In the genomic region with DNA sequence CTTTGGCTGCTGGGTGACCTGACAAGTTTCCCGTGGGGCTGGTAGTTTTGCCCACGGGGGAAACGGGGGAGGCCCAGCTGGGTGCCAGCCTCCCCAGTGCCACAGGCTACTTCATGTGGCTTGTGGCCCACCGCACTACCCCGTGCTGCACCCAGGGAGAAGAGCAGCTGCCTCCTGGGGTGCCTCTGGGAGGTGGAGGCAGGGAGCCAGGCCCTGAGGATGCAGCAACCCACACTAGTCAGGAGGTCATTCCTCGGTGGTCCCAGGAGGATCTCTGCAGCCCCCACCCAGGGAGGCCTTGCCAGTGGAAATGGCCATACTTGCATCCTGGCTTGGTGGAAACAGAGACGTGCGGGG, we compare ENCODE assay signal across 10 cellular contexts. TPM values are rescaled to one million over a fixed set of nuclear protein-coding genes. Genes with fewer than 3 reads are reported as not detected.
DNase-seq lines count a peak whose midpoint lies in the region; ATAC-seq and TF ChIP-seq lines count a peak whose summit lies in the region.
"Had no signal": no experiment of that assay in that cellular context is flagged by ENCODE, and none has a peak within 500 bp of the region (broad histone marks: within the 10 kb centered on the region; RNA-seq: fewer than 3 reads in every experiment).

No MANE protein-coding gene starts in this region.

- H3K27ac Mint-ChIP-seq in activated B cell treated with CpG ODN at 0.5 μM for 24 hours: peak overlapping the region; percentile 80

- no peak for DNase-seq in GM12864 (ENCODE audit: low read depth)
- DNase-seq in activated B cell treated with CpG ODN at 0.5 μM for 24 hours: no peak
- no peak for DNase-seq in fibroblast of villous mesenchyme (ENCODE audit: low read depth)
- peak; percentile 63 for DNase-seq in sigmoid colon
- DNase-seq in NCI-H1105 treated with DMSO at 0.1 percent for 48 hours (lab: John Stamatoyannopoulos, UW): no peak
- DNase-seq: stimulated activated CD4-positive, alpha-beta T cell treated with anti-CD3 and anti-CD28 coated beads, Interleukin-2, amount 100 ng/mL, for 48 hours had no signal

- H3K36me3 ChIP-seq in sigmoid colon: peaks cover 11 to 24% (median 16%) of the 10 kb centered on the region in 4 donors

- CTCF ChIA-PET in activated B cell treated with CpG ODN at 0.5 μM for 24 hours (lab: Charles Lee): interaction anchor here (4.6 kb wide), 1 partner anchor 33 kb away, joined by 36 read pairs; no protein-coding TSS in a partner anchor

- POLR2A ChIA-PET in activated B cell treated with CpG ODN at 0.5 μM for 24 hours (lab: Charles Lee): interaction anchor here (18.9 kb wide), 1 partner anchor 27 kb away, joined by 828 read pairs; no protein-coding TSS in a partner anchor

- H3K9me3 Mint-ChIP-seq in activated B cell treated with CpG ODN at 0.5 μM for 24 hours: no peaks in the 10 kb centered on the region

- intact Hi-C loops in activated B cell treated with CpG ODN at 0.5 μM for 24 hours (cut with micrococcal nuclease) (loop anchor here (10.0 kb wide), 1 partner anchor 581 kb away; a partner anchor contains a TSS), sigmoid colon (cut with DNase I) (loop anchor here (5.0 to 10.0 kb wide), 3 partner anchors 112 to 221 kb away; a partner anchor contains a TSS)

- peaks cover 33% of the 10 kb centered on the region for H3K36me3 Mint-ChIP-seq in activated B cell treated with CpG ODN at 0.5 μM for 24 hours (ENCODE audit: low read depth)

- no peak for TF ChIP-seq POLR2A in sigmoid colon (IDR thresholded peaks at IDR 0.05)

- H3K27me3 ChIP-seq in sigmoid colon: no peaks in the 10 kb centered on the region

- TF ChIP-seq CTCF in GM12864 (IDR thresholded peaks at IDR 0.05; ENCODE audit: low read depth, low read length, missing control alignments) (no peak), activated B cell treated with CpG ODN at 0.5 μM for 24 hours (IDR thresholded peaks at IDR 0.05) (no peak), fibroblast of villous mesenchyme (IDR thresholded peaks at IDR 0.05; ENCODE audit: insufficient read depth, low read depth, low read length) (no peak), sigmoid colon (IDR thresholded peaks at IDR 0.05) (no peak)

- H3K4me1 Mint-ChIP-seq in activated B cell treated with CpG ODN at 0.5 μM for 24 hours: peaks cover 58% of the 10 kb centered on the region

- peak overlapping the region; percentile 89 to 99 (median 96) for H3K27ac ChIP-seq in sigmoid colon

- 59% methylated on average over 8 of the region's 8 CpGs for WGBS in sigmoid colon, 2 donors

- H3K4me3 Mint-ChIP-seq in activated B cell treated with CpG ODN at 0.5 μM for 24 hours: peak overlapping the region; percentile 91

- H3K9me3 ChIP-seq in sigmoid colon: no peaks in the 10 kb centered on the region

- H3K27me3 Mint-ChIP-seq in activated B cell treated with CpG ODN at 0.5 μM for 24 hours: no peaks in the 10 kb centered on the region

- H3K4me1 ChIP-seq in sigmoid colon: peaks cover 0 to 76% (median 58%) of the 10 kb centered on the region in 4 donors

- TF ChIP-seq EP300 in sigmoid colon (IDR thresholded peaks at IDR 0.05): no peak

- ATAC-seq in activated B cell treated with CpG ODN at 0.5 μM for 24 hours (ENCODE audit: low read depth) (no peak), HG03442 (IDR thresholded peaks at IDR 0.05; ENCODE audit: unreplicated experiment) (no peak), HG03025 (IDR thresholded peaks at IDR 0.05; ENCODE audit: low FRiP score, unreplicated experiment) (no peak), HG02678 (IDR thresholded peaks at IDR 0.05; ENCODE audit: unreplicated experiment) (no peak)

- H3K4me3 ChIP-seq in GM12864 (ENCODE audit: low read depth, low read length) (peak overlapping the region; percentile 95), fibroblast of villous mesenchyme (ENCODE audit: low read depth, low read length) (peak overlapping the region; percentile 81), sigmoid colon (peak overlapping the region in 1 of 4 donors; percentile 67)

RNA-seq across cellular contexts. Expression of a gene that starts 3.5 kb away (rescaled TPM):
- 79.8 and 91.7 TPM in 2 replicates for total RNA-seq in activated B cell treated with CpG ODN at 0.5 μM for 24 hours
- 27.7 and 32.0 TPM in 2 replicates for total RNA-seq in fibroblast of villous mesenchyme
- 10 to 100 TPM; 26.3 to 50.0 (median 41.8) TPM for total RNA-seq in sigmoid colon
- 100 to 1,000 TPM in 1 of 3 donors, 10 to 100 TPM in 2; 34.8 to 126 (median 60.1) TPM for polyA plus RNA-seq in sigmoid colon

RNA-seq across cellular contexts. Expression of a gene that starts 45.7 kb away (rescaled TPM):
- 44.5 and 45.0 TPM in 2 replicates for total RNA-seq in activated B cell treated with CpG ODN at 0.5 μM for 24 hours
- 53.1 and 58.9 TPM in 2 replicates for total RNA-seq in fibroblast of villous mesenchyme
- total RNA-seq in sigmoid colon: 10 to 100 TPM; 15.5 to 26.5 (median 23.1) TPM
- 10 to 100 TPM in 2 of 3 donors, 1 to 10 TPM in 1; 9.2 to 97.7 (median 11.4) TPM for polyA plus RNA-seq in sigmoid colon

RNA-seq across cellular contexts. Expression of a gene that starts 45.9 kb away (rescaled TPM):
- total RNA-seq in activated B cell treated with CpG ODN at 0.5 μM for 24 hours: 15.5 and 18.2 TPM in 2 replicates
- total RNA-seq in fibroblast of villous mesenchyme: 17.1 and 20.3 TPM in 2 replicates
- total RNA-seq in sigmoid colon: 10 to 100 TPM; 11.4 to 23.9 (median 15.4) TPM
- 10 to 100 TPM in 1 of 3 donors, 1 to 10 TPM in 2; 1.8 to 15.9 (median 2.1) TPM for polyA plus RNA-seq in sigmoid colon

RNA-seq across cellular contexts. Expression of a gene that starts 48.5 kb away (rescaled TPM):
- total RNA-seq in activated B cell treated with CpG ODN at 0.5 μM for 24 hours (0.15 and 0.31 TPM in 2 replicates), fibroblast of villous mesenchyme (under 0.01 TPM in 1 of 2 replicates, not detected in the other), sigmoid colon (not detected)
- polyA plus RNA-seq in sigmoid colon: 1 to 10 TPM in 1 of 3 donors, not detected in 2; 1.6 TPM
- total RNA-seq: NCI-H460 had no signal
